Comparison of ENCODE assay signal across 2 cellular contexts in genomic region chr2:231308219-231308618, GRCh38.
TF ChIP-seq lines count a peak whose summit lies in the region.

No MANE protein-coding gene starts in this region.

TF ChIP-seq in IMR-90, 13 proteins besides CTCF, POLR2A, EP300 and RAD21:
- no peak for TF ChIP-seq ELK1 (IDR thresholded peaks at IDR 0.05; ENCODE audit: borderline replicate concordance, low read depth, low read length)
- TF ChIP-seq CEBPB (IDR thresholded peaks at IDR 0.05; ENCODE audit: low read depth, low read length) = no peak
- TF ChIP-seq SMC3 (IDR thresholded peaks at IDR 0.05; ENCODE audit: low read depth, low read length) = no peak
- no peak for TF ChIP-seq USF2 (IDR thresholded peaks at IDR 0.05; ENCODE audit: low read depth, low read length)
- TF ChIP-seq BHLHE40 (IDR thresholded peaks at IDR 0.05; ENCODE audit: low read depth, low read length) = no peak
- no peak for TF ChIP-seq RCOR1 (IDR thresholded peaks at IDR 0.05; ENCODE audit: insufficient replicate concordance, low read length)
- no peak for TF ChIP-seq FOS (IDR thresholded peaks at IDR 0.05; ENCODE audit: low read depth, low read length)
TF ChIP-seq in IMR-90: peak in this region for 0.

TF ChIP-seq in H1, 55 proteins besides CTCF, POLR2A, EP300 and RAD21:
- TF ChIP-seq MAFK (IDR thresholded peaks at IDR 0.05; ENCODE audit: low read depth, low read length) = no peak
TF ChIP-seq in H1: peak in this region for 0.
